ENCODE assay signal across 3 cellular contexts in genomic region chr5:10233011-10233410, GRCh38.
TF ChIP-seq lines count a peak whose summit lies in the region.

No MANE protein-coding gene starts in this region.

TF ChIP-seq in A549, 52 proteins besides CTCF, POLR2A, EP300 and RAD21:
- TF ChIP-seq NFE2L2 (conservative IDR thresholded peaks at IDR 0.05; ENCODE audit: low read length) = no peak
- no peak for TF ChIP-seq CHD2 (IDR thresholded peaks at IDR 0.05; ENCODE audit: low read length, partially characterized antibody)
- no peak for TF ChIP-seq KDM5A (IDR thresholded peaks at IDR 0.05)
- no peak for TF ChIP-seq ZSCAN20 (CRISPR knock-in tag; IDR thresholded peaks at IDR 0.05)

TF ChIP-seq in HCT116, 20 proteins besides CTCF, POLR2A, EP300 and RAD21:
- TF ChIP-seq REST (IDR thresholded peaks at IDR 0.05; ENCODE audit: low read depth) = no peak
- TF ChIP-seq POLR2AphosphoS5 (IDR thresholded peaks at IDR 0.05; ENCODE audit: low read depth, low read length) = no peak
- TF ChIP-seq EZH2phosphoT487 (IDR thresholded peaks at IDR 0.05; ENCODE audit: borderline replicate concordance) = no peak
- TF ChIP-seq MAX (IDR thresholded peaks at IDR 0.05) = no peak
- no peak for TF ChIP-seq CBX3 (IDR thresholded peaks at IDR 0.05; ENCODE audit: low read depth)
- no peak for TF ChIP-seq EZH2 (IDR thresholded peaks at IDR 0.05)
- TF ChIP-seq ZFX (IDR thresholded peaks at IDR 0.05) = no peak
- no peak for TF ChIP-seq ELF1 (IDR thresholded peaks at IDR 0.05; ENCODE audit: borderline replicate concordance, low read depth)
- TF ChIP-seq SIN3A (IDR thresholded peaks at IDR 0.05; ENCODE audit: low read depth) = no peak
- no peak for TF ChIP-seq ATF3 (IDR thresholded peaks at IDR 0.05)
- no peak for TF ChIP-seq ZBTB33 (IDR thresholded peaks at IDR 0.05; ENCODE audit: extremely low read depth, insufficient replicate concordance, low read length)
- no peak for TF ChIP-seq FOSL1 (IDR thresholded peaks at IDR 0.05; ENCODE audit: low read depth)
- no peak for TF ChIP-seq ZNF274 (IDR thresholded peaks at IDR 0.05; ENCODE audit: low read depth, low read length)
- no peak for TF ChIP-seq SP1 (IDR thresholded peaks at IDR 0.05; ENCODE audit: low read depth)
- TF ChIP-seq CEBPB (IDR thresholded peaks at IDR 0.05; ENCODE audit: low read depth) = no peak
- TF ChIP-seq EGR1 (IDR thresholded peaks at IDR 0.05; ENCODE audit: low read depth) = no peak
- no peak for TF ChIP-seq YY1 (IDR thresholded peaks at IDR 0.05; ENCODE audit: extremely low read depth, insufficient replicate concordance, low read depth, low read length)
- no peak for TF ChIP-seq SRF (IDR thresholded peaks at IDR 0.05; ENCODE audit: low read depth)

TF ChIP-seq in K562, 482 proteins besides CTCF, POLR2A, EP300 and RAD21:
- TF ChIP-seq ZFX (CRISPR knock-in tag; IDR thresholded peaks at IDR 0.05) (no peak), ZNF75A (CRISPR knock-in tag; IDR thresholded peaks at IDR 0.05) (no peak), ID3 (CRISPR knock-in tag; IDR thresholded peaks at IDR 0.05) (no peak), ID3 (tag; IDR thresholded peaks at IDR 0.05) (no peak), ZNF121 (CRISPR knock-in tag; conservative IDR thresholded peaks at IDR 0.05) (no peak), POLR2AphosphoS2 (IDR thresholded peaks at IDR 0.05; ENCODE audit: low read length) (no peak), ZBTB34 (CRISPR knock-in tag; IDR thresholded peaks at IDR 0.05) (no peak), TRIM25 (IDR thresholded peaks at IDR 0.05; ENCODE audit: borderline replicate concordance) (no peak), HNRNPK (IDR thresholded peaks at IDR 0.05; ENCODE audit: low read depth, low read length, poor library complexity, severe bottlenecking) (no peak), RB1 (IDR thresholded peaks at IDR 0.05; ENCODE audit: low read depth) (no peak)
TF ChIP-seq in K562: peak in this region for 0.
